8 cellular contexts compared by ENCODE assay signal in genomic region chr20:62702886-62703852, GRCh38. TPM values are rescaled to one million over a fixed set of nuclear protein-coding genes. Genes with fewer than 3 reads are reported as not detected.
DNase-seq lines count a peak whose midpoint lies in the region; ATAC-seq lines count a peak whose summit lies in the region.

No MANE protein-coding gene starts in this region.

- DNase-seq in A172 (ENCODE audit: low spot score) (peak; percentile 97), GM03348 (ENCODE audit: low spot score) (peak; percentile 91), SHP77 (lab: John Stamatoyannopoulos, UW) (peak; percentile 81 to 85), NK-92 (lab: John Stamatoyannopoulos, UW; ENCODE audit: unreplicated experiment) (no peak), NCI-H187 (lab: John Stamatoyannopoulos, UW) (no peak)
- peak; percentile 24 for DNase-seq in stimulated activated naive CD8-positive, alpha-beta T cell treated with anti-CD3 and anti-CD28 coated beads, Interleukin-15, Interleukin-2, amounts not matched to agents 100 U/mL and 50 U/mL, for 24 hours

- peak; percentile 79 for ATAC-seq in esophagus mucosa
- ATAC-seq in stimulated activated naive CD8-positive, alpha-beta T cell treated with anti-CD3 and anti-CD28 coated beads, Interleukin-15, Interleukin-2, amounts not matched to agents 100 U/mL and 50 U/mL, for 24 hours = peak; percentile 81
- no peak for ATAC-seq in HG03039 (IDR thresholded peaks at IDR 0.05; ENCODE audit: unreplicated experiment)

RNA-seq across cellular contexts. Expression of gene NTSR1, which starts 5.5 kb away (rescaled TPM):
- 8.3 and 9.0 TPM in 2 replicates for total RNA-seq in A172 (2014; rRNA removed; shearing (Covaris generic))
- not detected for total RNA-seq in esophagus mucosa

Comparison
In these comparisons a context has a peak if more than half of its experiments do, and no peak if none do; other contexts are left out.
1. DNase-seq: peak in A172 (single experiment), GM03348 (single experiment), SHP77 (2 of 2) and stimulated activated naive CD8-positive, alpha-beta T cell treated with anti-CD3 and anti-CD28 coated beads, Interleukin-15, Interleukin-2, amounts not matched to agents 100 U/mL and 50 U/mL, for 24 hours (single experiment); none in NK-92 (single experiment) and NCI-H187 (0 of 2).